ENCODE assay signal across 8 cellular contexts in the genomic region with DNA sequence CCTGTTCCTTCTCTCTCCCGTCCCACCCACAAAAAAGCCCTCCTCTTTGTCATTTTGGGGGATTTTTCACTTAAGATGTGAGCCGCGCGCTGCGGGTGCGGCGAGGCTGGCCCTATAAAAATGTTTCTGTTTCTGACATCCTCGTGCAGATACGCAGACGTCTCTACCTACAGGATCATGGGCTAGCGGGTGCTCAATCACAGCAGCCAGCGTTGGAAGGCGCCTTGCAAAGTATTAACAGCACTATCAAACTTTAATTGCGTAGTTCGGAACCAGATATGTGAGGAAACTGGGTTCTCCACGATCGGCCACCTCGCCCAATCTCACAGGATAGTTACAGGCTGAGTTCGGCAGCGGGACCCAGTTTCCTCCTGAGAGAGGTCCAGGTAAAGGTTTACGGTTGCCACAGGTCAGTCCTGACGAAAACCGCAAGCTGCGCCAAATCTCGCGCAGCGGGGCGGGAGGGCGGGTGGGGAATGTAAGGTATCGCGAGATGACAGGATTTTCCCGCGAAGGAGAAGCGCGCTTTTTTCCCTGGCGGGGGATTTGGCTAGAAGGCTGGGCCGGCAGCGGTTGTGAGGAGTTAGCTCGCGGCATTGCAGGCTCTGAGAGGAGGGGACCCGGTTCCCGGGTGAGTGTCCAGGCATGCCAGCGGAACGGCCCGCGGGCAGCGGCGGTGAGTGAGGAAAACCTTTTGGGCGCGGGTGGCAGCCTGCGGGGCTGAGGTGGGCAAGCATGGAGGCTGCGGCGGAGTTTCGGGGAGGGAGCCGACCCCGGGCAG. TPM values are rescaled to one million over a fixed set of nuclear protein-coding genes. Genes with fewer than 3 reads are reported as not detected.
DNase-seq lines count a peak whose midpoint lies in the region; ATAC-seq and FAIRE-seq lines count a peak whose summit lies in the region.

Gene HELLS, plus strand, starts transcription at position 512 of the 781 bp plus-strand sequence. Its CDS starts 134 bp downstream, at position 646.

- peak; percentile 82 for ATAC-seq in GM21390 (IDR thresholded peaks at IDR 0.05; ENCODE audit: unreplicated experiment)

- no peaks in the 10 kb centered on the region for H3K9me3 ChIP-seq in NT2/D1 (ENCODE audit: insufficient read depth, low read length)
- no peaks in the 10 kb centered on the region for H3K9me3 ChIP-seq in mononuclear cell (ENCODE audit: low read depth, low read length)

- peaks cover 3% of the 10 kb centered on the region for H3K4me1 ChIP-seq in NT2/D1 (ENCODE audit: insufficient read depth, insufficient read length)
- H3K4me1 ChIP-seq in mononuclear cell (ENCODE audit: insufficient read depth, low read length): peaks cover 21% of the 10 kb centered on the region

- peak; percentile 87 for DNase-seq in D341Med (ENCODE audit: low spot score)
- peak; percentile 90 for DNase-seq in HTR-8/SVneo (ENCODE audit: insufficient read length, low spot score)
- peak; percentile 80 for DNase-seq in NT2/D1 (ENCODE audit: low read depth, low spot score)
- peak; percentile 38 for DNase-seq in activated CD8-positive, alpha-beta memory T cell treated with anti-CD3 and anti-CD28 coated beads, Interleukin-2, amount 50 U/mL, for 24 hours (ENCODE audit: extremely low read depth)
- peak; percentile 84 for DNase-seq in epidermal melanocyte (ENCODE audit: insufficient read length, low spot score)
- DNase-seq in stimulated activated CD8-positive, alpha-beta memory T cell treated with anti-CD3 and anti-CD28 coated beads, Interleukin-2, amount 100 ng/mL, for 1 hour (ENCODE audit: low read depth in 2 of 2): peak; percentile 25 to 50

- H3K4me3 ChIP-seq in NT2/D1 (ENCODE audit: insufficient read length, low read depth): peak within 1 kb of the TSS; percentile 99
- H3K4me3 ChIP-seq in mononuclear cell (ENCODE audit: low read length): peak within 1 kb of the TSS; percentile 86

- H3K27me3 ChIP-seq in NT2/D1 (ENCODE audit: insufficient read depth, insufficient read length): no peaks in the 10 kb centered on the region
- no peaks in the 10 kb centered on the region for H3K27me3 ChIP-seq in mononuclear cell (ENCODE audit: insufficient read depth, low read length)

- H3K9ac ChIP-seq in NT2/D1 (ENCODE audit: insufficient read length, low read depth): peak within 1 kb of the TSS; percentile 99

- H3K36me3 ChIP-seq in NT2/D1 (ENCODE audit: insufficient read depth, insufficient read length, low read length): peaks cover 16% of the 10 kb centered on the region

- FAIRE-seq in HTR-8/SVneo (lab: Jason Lieb, UNC): peak; percentile 72

RNA-seq across cellular contexts. Expression of gene HELLS, which starts in this region (rescaled TPM):
- 19.7 TPM for total RNA-seq in mononuclear cell

Comparison
In these comparisons a context has a peak if more than half of its experiments do, and no peak if none do; other contexts are left out.
1. Peak in every context shown above with its lines: DNase-seq, ATAC-seq and H3K4me3 ChIP-seq.
2. DNase-seq: peak in every context shown above with its lines; median percentile 90 in HTR-8/SVneo; 87 in D341Med; 84 in epidermal melanocyte; 80 in NT2/D1; 38 in activated CD8-positive, alpha-beta memory T cell treated with anti-CD3 and anti-CD28 coated beads, Interleukin-2, amount 50 U/mL, for 24 hours; 38 in stimulated activated CD8-positive, alpha-beta memory T cell treated with anti-CD3 and anti-CD28 coated beads, Interleukin-2, amount 100 ng/mL, for 1 hour.